ENCODE assay signal across 1 cellular context in genomic region chr9:124511426-124511840, GRCh38.
TF ChIP-seq lines count a peak whose summit lies in the region.

No MANE protein-coding gene starts in this region.

TF ChIP-seq in HepG2, 621 proteins besides CTCF, POLR2A, EP300 and RAD21 (continued from another document):
- no peak for TF ChIP-seq MLX (CRISPR knock-in tag; IDR thresholded peaks at IDR 0.05)
- no peak for TF ChIP-seq TBL1XR1 (IDR thresholded peaks at IDR 0.05; ENCODE audit: borderline replicate concordance, low read length, partially characterized antibody)
- 0 out of 2 replicates have a peak, but pooled peaks have one; percentile 39 for TF ChIP-seq ZNF124 (CRISPR knock-in tag; IDR thresholded peaks at IDR 0.05)
- no peak for TF ChIP-seq YEATS2 (CRISPR knock-in tag; IDR thresholded peaks at IDR 0.05; ENCODE audit: borderline replicate concordance)
- TF ChIP-seq GZF1 (CRISPR knock-in tag; IDR thresholded peaks at IDR 0.05) = no peak
- TF ChIP-seq DNMT1 (CRISPR knock-in tag; IDR thresholded peaks at IDR 0.05) = 0 out of 2 replicates have a peak, but pooled peaks have one; percentile 37
- TF ChIP-seq TEAD2 (CRISPR knock-in tag; IDR thresholded peaks at IDR 0.05) = no peak
- no peak; the same call in 1 of the 2 replicates for TF ChIP-seq ZBTB43 (CRISPR knock-in tag; conservative IDR thresholded peaks at IDR 0.05)
- 0 out of 2 replicates have a peak, but pooled peaks have one; percentile 60 for TF ChIP-seq ZNF547 (CRISPR knock-in tag; IDR thresholded peaks at IDR 0.05)
- TF ChIP-seq RNF219 (CRISPR knock-in tag; IDR thresholded peaks at IDR 0.05) = no peak
- no peak for TF ChIP-seq TBX3 (IDR thresholded peaks at IDR 0.05; ENCODE audit: borderline replicate concordance)
- no peak for TF ChIP-seq EEA1 (CRISPR knock-in tag; IDR thresholded peaks at IDR 0.05; ENCODE audit: borderline replicate concordance)
- TF ChIP-seq ZC3H13 (CRISPR knock-in tag; IDR thresholded peaks at IDR 0.05) = no peak
- no peak for TF ChIP-seq ZNF225 (CRISPR knock-in tag; IDR thresholded peaks at IDR 0.05)
- TF ChIP-seq KDM5B (CRISPR knock-in tag; IDR thresholded peaks at IDR 0.05; ENCODE audit: borderline replicate concordance) = no peak
- TF ChIP-seq ZNF30 (CRISPR knock-in tag; IDR thresholded peaks at IDR 0.05) = no peak
